ENCODE assay signal across 8 cellular contexts in the genomic region with DNA sequence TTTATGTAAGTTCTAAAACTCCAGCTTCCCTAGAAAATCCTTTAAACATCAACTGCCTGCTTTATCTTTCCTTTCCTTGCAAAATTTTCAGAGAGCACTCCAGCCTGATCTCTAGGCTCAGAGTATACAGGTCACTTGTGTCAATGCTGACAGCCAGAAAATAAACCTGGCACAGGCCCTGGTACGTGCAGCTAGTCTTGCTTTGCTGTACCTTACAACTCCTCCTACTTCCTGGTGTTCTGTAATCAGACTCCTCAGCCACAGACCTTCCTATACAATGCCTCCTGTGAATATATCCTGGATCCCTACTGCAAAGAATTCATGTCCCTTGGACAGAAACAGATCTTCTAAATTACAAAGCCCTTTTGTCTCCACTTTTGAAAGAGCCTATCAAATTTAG. TPM values are rescaled to one million over a fixed set of nuclear protein-coding genes. Genes with fewer than 3 reads are reported as not detected.
DNase-seq lines count a peak whose midpoint lies in the region; ATAC-seq and TF ChIP-seq lines count a peak whose summit lies in the region.

No MANE protein-coding gene starts in this region.

- DNase-seq in NCI-H2107 (lab: John Stamatoyannopoulos, UW), result peak; percentile 37
- peak; percentile 26 for DNase-seq in activated naive CD8-positive, alpha-beta T cell treated with anti-CD3 and anti-CD28 coated beads for 36 hours
- no peak for DNase-seq in RKO (ENCODE audit: low spot score)
- DNase-seq in posterior cingulate gyrus, result no peak
- no peak for DNase-seq in C1 segment of cervical spinal cord (lab: John Stamatoyannopoulos, UW)

- no peaks in the 10 kb centered on the region for H3K27me3 Mint-ChIP-seq in activated naive CD8-positive, alpha-beta T cell treated with anti-CD3 and anti-CD28 coated beads for 36 hours

- H3K36me3 ChIP-seq in mucosa of rectum (ENCODE audit: control insufficient read depth in 2 of 2, insufficient read depth in 2 of 2, low read length in 2 of 2), result no peaks in the 10 kb centered on the region

- peaks cover 5% of the 10 kb centered on the region for H3K36me3 Mint-ChIP-seq in activated naive CD8-positive, alpha-beta T cell treated with anti-CD3 and anti-CD28 coated beads for 36 hours

- intact Hi-C loops in posterior cingulate gyrus (cut with DNase I), result no loop called here

- H3K9me3 Mint-ChIP-seq in activated naive CD8-positive, alpha-beta T cell treated with anti-CD3 and anti-CD28 coated beads for 36 hours, result no peaks in the 10 kb centered on the region

- no peak overlapping the region for H3K4me3 ChIP-seq in mucosa of rectum (ENCODE audit: low read length in 2 of 2)

- peaks cover 20 to 28% of the 10 kb centered on the region in 2 donors for H3K4me1 ChIP-seq in mucosa of rectum (ENCODE audit: control insufficient read depth in 2 of 2, insufficient read depth in 2 of 2, low read length in 2 of 2)

- H3K9me3 ChIP-seq in mucosa of rectum (ENCODE audit: control insufficient read depth in 2 of 2, low read length in 2 of 2), result no peaks in the 10 kb centered on the region

- H3K27ac Mint-ChIP-seq in activated naive CD8-positive, alpha-beta T cell treated with anti-CD3 and anti-CD28 coated beads for 36 hours, result peak overlapping the region; percentile 83

- ATAC-seq in GM21381 (IDR thresholded peaks at IDR 0.05; ENCODE audit: unreplicated experiment), result peak; percentile 36

- peak overlapping the region; percentile 1 to 48 for H3K9ac ChIP-seq in mucosa of rectum (ENCODE audit: low read depth in 1 of 2, low read length in 2 of 2)

- peak overlapping the region; percentile 29 for H3K4me3 Mint-ChIP-seq in activated naive CD8-positive, alpha-beta T cell treated with anti-CD3 and anti-CD28 coated beads for 36 hours

- peak overlapping the region; percentile 57; the same call in 1 of the 2 replicates for H3K27ac ChIP-seq in C4-2B
- peak overlapping the region; percentile 75 to 78 for H3K27ac ChIP-seq in mucosa of rectum (ENCODE audit: low read depth in 2 of 2, low read length in 2 of 2)

- no peak for TF ChIP-seq CTCF in C4-2B (conservative IDR thresholded peaks at IDR 0.05)

- peaks cover 60% of the 10 kb centered on the region for H3K4me1 Mint-ChIP-seq in activated naive CD8-positive, alpha-beta T cell treated with anti-CD3 and anti-CD28 coated beads for 36 hours

- no peaks in the 10 kb centered on the region for H3K27me3 ChIP-seq in mucosa of rectum (ENCODE audit: control insufficient read depth in 2 of 2, insufficient read depth in 2 of 2, low read length in 2 of 2)

RNA-seq across cellular contexts. Expression of gene TMEM123, which starts 24.2 kb away (rescaled TPM):
- 100 to 1,000 TPM; 299 to 310 TPM for total RNA-seq in activated naive CD8-positive, alpha-beta T cell treated with anti-CD3 and anti-CD28 coated beads for 36 hours

RNA-seq across cellular contexts. Expression of gene MMP7, which starts 53.7 kb away (rescaled TPM):
- total RNA-seq in activated naive CD8-positive, alpha-beta T cell treated with anti-CD3 and anti-CD28 coated beads for 36 hours, result not detected

Comparison
In these comparisons a context has a peak if more than half of its experiments do, and no peak if none do; other contexts are left out.
1. DNase-seq: peak in NCI-H2107 (single experiment) and activated naive CD8-positive, alpha-beta T cell treated with anti-CD3 and anti-CD28 coated beads for 36 hours (single experiment); none in RKO (single experiment), posterior cingulate gyrus (0 of 10) and C1 segment of cervical spinal cord (0 of 14).